In the genomic region with DNA sequence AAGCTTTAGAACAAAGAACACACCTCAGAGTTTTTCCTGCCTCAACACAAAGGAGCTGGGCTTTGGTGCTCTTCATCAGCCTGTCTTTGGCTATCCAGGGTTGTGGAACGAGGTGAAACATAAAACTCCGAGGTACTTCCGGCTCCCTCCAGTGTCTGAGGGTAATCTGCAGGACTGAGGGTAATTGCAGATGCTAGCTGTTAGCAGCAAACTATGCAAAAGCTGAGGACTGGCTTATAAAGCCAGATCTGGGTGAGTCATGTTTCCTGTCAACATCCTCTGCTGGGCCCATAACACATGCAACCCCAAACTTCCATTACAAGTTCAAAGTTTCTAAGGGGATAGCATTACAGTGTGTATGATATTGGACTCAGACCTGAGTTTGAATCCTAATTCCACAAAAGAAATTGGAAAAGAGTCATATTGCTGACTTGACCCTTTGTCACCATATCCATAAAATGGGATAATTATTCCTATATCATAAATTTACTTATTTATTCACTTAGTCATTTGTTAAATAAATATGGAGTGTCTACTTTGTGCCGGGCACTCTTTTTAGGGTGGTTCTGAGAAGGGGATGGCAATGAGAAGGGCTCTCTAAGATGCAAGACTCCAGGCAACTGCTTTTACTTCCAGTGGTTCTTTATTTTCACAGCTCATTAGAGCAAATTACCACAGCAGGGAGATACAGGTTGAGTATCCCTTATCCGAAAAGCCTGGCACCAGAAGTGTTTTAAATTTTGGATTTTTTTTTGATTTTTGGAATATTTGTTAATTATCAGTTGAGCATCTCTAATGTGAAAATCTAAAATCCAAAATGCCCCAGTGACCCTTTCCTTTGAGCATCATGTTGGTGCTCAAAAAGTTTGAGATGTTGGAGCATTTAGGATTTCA, we compare ENCODE assay signal across 8 cellular contexts. TPM values are rescaled to one million over a fixed set of nuclear protein-coding genes. Genes with fewer than 3 reads are reported as not detected.
A peak's percentile ranks its signal among the peaks of the same experiment; 100 is the strongest.
DNase-seq lines count a peak whose midpoint lies in the region; ATAC-seq and TF ChIP-seq lines count a peak whose summit lies in the region.

No MANE protein-coding gene starts in this region.

- no peaks in the 10 kb centered on the region for H3K9me3 Mint-ChIP-seq in CD8-positive, alpha-beta T cell
- H3K9me3 Mint-ChIP-seq in brain = no peaks in the 10 kb centered on the region
- H3K9me3 Mint-ChIP-seq in stimulated activated memory B cell treated with anti-CD40 and anti-IgM and Interleukin-4, amounts not matched to agents 10 μg/mL and 1 μg/mL and 100 μg/mL, for 72 hours = no peaks in the 10 kb centered on the region

- POLR2A ChIA-PET in CD8-positive, alpha-beta T cell (lab: Charles Lee) = interaction anchor here (1.1 to 31.6 kb wide), 5 partner anchors 10 to 53 kb away, joined by 3 to 1993 read pairs (median 104); partner anchors contain the start of genes B2M, PATL2, SPG11 and TRIM69

- peaks cover 81% of the 10 kb centered on the region for H3K4me1 ChIP-seq in CD8-positive, alpha-beta T cell (ENCODE audit: insufficient read depth, low read length)

- DNase-seq in CD8-positive, alpha-beta T cell = peak; percentile 53 to 84 (median 72)
- DNase-seq in T-helper 2 cell = peak in 3 of 5 experiments; percentile 64 to 98 (median 84)
- DNase-seq in kidney glomerular epithelial cell (lab: John Stamatoyannopoulos, UW) = peak; percentile 61
- no peak for DNase-seq in cortex of kidney (lab: John Stamatoyannopoulos, UW)

- H3K27me3 ChIP-seq in CD8-positive, alpha-beta T cell (ENCODE audit: insufficient read depth, low read length) = no peaks in the 10 kb centered on the region

- no peaks in the 10 kb centered on the region for H3K27me3 Mint-ChIP-seq in CD8-positive, alpha-beta T cell (ENCODE audit: low read depth)
- H3K27me3 Mint-ChIP-seq in brain = peaks cover 6% of the 10 kb centered on the region
- no peaks in the 10 kb centered on the region for H3K27me3 Mint-ChIP-seq in stimulated activated memory B cell treated with anti-CD40 and anti-IgM and Interleukin-4, amounts not matched to agents 10 μg/mL and 1 μg/mL and 100 μg/mL, for 72 hours

- peaks cover 79% of the 10 kb centered on the region for H3K4me1 Mint-ChIP-seq in CD8-positive, alpha-beta T cell (ENCODE audit: low read depth)
- H3K4me1 Mint-ChIP-seq in brain = peaks cover 34% of the 10 kb centered on the region
- H3K4me1 Mint-ChIP-seq in stimulated activated memory B cell treated with anti-CD40 and anti-IgM and Interleukin-4, amounts not matched to agents 10 μg/mL and 1 μg/mL and 100 μg/mL, for 72 hours = peaks cover 63% of the 10 kb centered on the region

- CTCF ChIA-PET in CD8-positive, alpha-beta T cell (lab: Charles Lee) = interaction anchor here (0.6 to 15.2 kb wide), 6 partner anchors 10 to 63 kb away, joined by 3 to 368 read pairs (median 13); partner anchors contain the start of genes B2M, PATL2, SPG11 and TRIM69

- H3K36me3 ChIP-seq in CD8-positive, alpha-beta T cell (ENCODE audit: insufficient read depth, low read length) = no peaks in the 10 kb centered on the region

- peak overlapping the region; percentile 86 for H3K4me3 Mint-ChIP-seq in CD8-positive, alpha-beta T cell
- peak overlapping the region in 4 of 5 experiments; percentile 12 to 99 (median 84) for H3K4me3 Mint-ChIP-seq in brain
- peak overlapping the region; percentile 92 for H3K4me3 Mint-ChIP-seq in stimulated activated memory B cell treated with anti-CD40 and anti-IgM and Interleukin-4, amounts not matched to agents 10 μg/mL and 1 μg/mL and 100 μg/mL, for 72 hours

- H3K36me3 Mint-ChIP-seq in CD8-positive, alpha-beta T cell = peaks cover 14% of the 10 kb centered on the region
- H3K36me3 Mint-ChIP-seq in brain = peaks cover 7% of the 10 kb centered on the region
- H3K36me3 Mint-ChIP-seq in stimulated activated memory B cell treated with anti-CD40 and anti-IgM and Interleukin-4, amounts not matched to agents 10 μg/mL and 1 μg/mL and 100 μg/mL, for 72 hours = no peaks in the 10 kb centered on the region

- H3K27ac ChIP-seq in CD8-positive, alpha-beta T cell (ENCODE audit: low read depth, low read length) = peak overlapping the region; percentile 93

- intact Hi-C loops in CD8-positive, alpha-beta T cell (cut with DNase I, micrococcal nuclease) = loop anchor here (1.0 to 5.0 kb wide), 5 partner anchors 14 to 300 kb away; partner anchors contain the start of genes SPG11 (in 2 of the 2), CTDSPL2 (in 1 of the 2) and EIF3J (in 1 of the 2)

- TF ChIP-seq CTCF in CD8-positive, alpha-beta T cell (IDR thresholded peaks at IDR 0.05) = no peak
- TF ChIP-seq CTCF in brain (conservative IDR thresholded peaks at IDR 0.05) = no peak

- peak overlapping the region; percentile 38 for H3K4me3 ChIP-seq in CD8-positive, alpha-beta T cell (ENCODE audit: low read depth, low read length)

- no peaks in the 10 kb centered on the region for H3K9me3 ChIP-seq in CD8-positive, alpha-beta T cell (ENCODE audit: low read length)

- H3K27ac Mint-ChIP-seq in CD8-positive, alpha-beta T cell = peak overlapping the region; percentile 100
- peak overlapping the region in 4 of 5 experiments; percentile 97 to 100 (median 98) for H3K27ac Mint-ChIP-seq in brain
- peak overlapping the region; percentile 98 for H3K27ac Mint-ChIP-seq in stimulated activated memory B cell treated with anti-CD40 and anti-IgM and Interleukin-4, amounts not matched to agents 10 μg/mL and 1 μg/mL and 100 μg/mL, for 72 hours

- ATAC-seq in CD8-positive, alpha-beta T cell = peak; percentile 56
- ATAC-seq in GM19395 (IDR thresholded peaks at IDR 0.05; ENCODE audit: unreplicated experiment) (peak; percentile 41), HG03558 (IDR thresholded peaks at IDR 0.05; ENCODE audit: extremely low read depth, unreplicated experiment) (peak; percentile 23)
- peak; percentile 76 for ATAC-seq in stimulated activated memory B cell treated with anti-CD40 and anti-IgM and Interleukin-4, amounts not matched to agents 10 μg/mL and 1 μg/mL and 100 μg/mL, for 72 hours

RNA-seq across cellular contexts. Expression of gene TRIM69, which starts 9.5 kb away (rescaled TPM):
- total RNA-seq in CD8-positive, alpha-beta T cell = 1 to 10 TPM; 9.5 to 9.7 TPM
- 39.7 TPM for polyA plus RNA-seq in brain (ENCODE audit: insufficient read depth, low read depth, low replicate concordance)

RNA-seq across cellular contexts. Expression of gene B2M, which starts 15.5 kb away (rescaled TPM):
- 1,000 to 10,000 TPM; 4,250 to 4,545 TPM for total RNA-seq in CD8-positive, alpha-beta T cell
- 864 TPM for polyA plus RNA-seq in brain (ENCODE audit: insufficient read depth, low read depth, low replicate concordance)

RNA-seq across cellular contexts. Expression of gene PATL2, which starts 15.7 kb away (rescaled TPM):
- total RNA-seq in CD8-positive, alpha-beta T cell = 10 to 100 TPM; 32.8 to 35.7 TPM
- polyA plus RNA-seq in brain (ENCODE audit: insufficient read depth, low read depth, low replicate concordance) = 0.31 TPM

Comparison
In these comparisons a context has a peak if more than half of its experiments do, and no peak if none do; other contexts are left out.
1. ATAC-seq: peak in every context shown above with its lines; median percentile 76 in stimulated activated memory B cell treated with anti-CD40 and anti-IgM and Interleukin-4, amounts not matched to agents 10 μg/mL and 1 μg/mL and 100 μg/mL, for 72 hours; 56 in CD8-positive, alpha-beta T cell; 41 in GM19395; 23 in HG03558.